ENCODE assay signal across 22 cellular contexts in genomic region chr1:176932114-176933104, GRCh38.
"Had no signal": no experiment of that assay in that cellular context is flagged by ENCODE, and none has a peak within 500 bp of the region (broad histone marks: within the 10 kb centered on the region; RNA-seq: fewer than 3 reads in every experiment).

No MANE protein-coding gene starts in this region.

- H3K4me3 Mint-ChIP-seq: activated CD4-positive, alpha-beta T cell treated with anti-CD3 and anti-CD28 coated beads, Interleukin-2, amount 10 ng/mL, durations not matched to agents 7 days and 5 days; activated CD8-positive, alpha-beta memory T cell treated with anti-CD3 and anti-CD28 coated beads, Interleukin-2, amount 10 ng/mL, durations not matched to agents 7 days and 5 days; activated CD8-positive, alpha-beta T cell treated with anti-CD3 and anti-CD28 coated beads for 36 hours; activated naive CD4-positive, alpha-beta T cell treated with anti-CD3 and anti-CD28 coated beads, Interleukin-2, amount 10 ng/mL, durations not matched to agents 7 days and 5 days; central memory CD8-positive, alpha-beta T cell; effector memory CD8-positive, alpha-beta T cell; memory B cell; natural killer cell treated with Interleukin-12 subunit alpha and Interleukin-12 subunit beta and Interleukin-15 and Interleukin-18, amount 100 ng/mL, for 72 hours; stimulated activated naive CD8-positive, alpha-beta T cell treated with anti-CD3 and anti-CD28 coated beads, Interleukin-15, Interleukin-2, amounts not matched to agents 100 ng/mL and 50 ng/mL, for 24 hours had no signal

- H3K9me3 Mint-ChIP-seq: activated CD4-positive, alpha-beta T cell treated with anti-CD3 and anti-CD28 coated beads, Interleukin-2, amount 10 ng/mL, durations not matched to agents 7 days and 5 days; activated naive CD4-positive, alpha-beta T cell treated with anti-CD3 and anti-CD28 coated beads, Interleukin-2, amount 10 ng/mL, durations not matched to agents 7 days and 5 days; memory B cell had no signal

- DNase-seq: activated CD4-positive, alpha-beta T cell treated with anti-CD3 and anti-CD28 coated beads, Interleukin-2, amount 10 ng/mL, durations not matched to agents 7 days and 5 days; activated CD8-positive, alpha-beta memory T cell treated with anti-CD3 and anti-CD28 coated beads, Interleukin-2, amount 10 ng/mL, durations not matched to agents 7 days and 5 days; activated CD8-positive, alpha-beta T cell treated with anti-CD3 and anti-CD28 coated beads for 36 hours; activated effector memory CD4-positive, alpha-beta T cell treated with anti-CD3 and anti-CD28 coated beads, Interleukin-2, amount 50 U/mL, for 16 hours; activated naive CD4-positive, alpha-beta T cell treated with anti-CD3 and anti-CD28 coated beads, Interleukin-2, amount 10 ng/mL, durations not matched to agents 7 days and 5 days; activated T-cell treated with anti-CD3 and anti-CD28 coated beads for 4 hours; amygdala; brain microvascular endothelial cell; colonic mucosa; dorsolateral prefrontal cortex; effector memory CD8-positive, alpha-beta T cell; gastrocnemius medialis; stimulated activated CD4-positive, alpha-beta T cell treated with anti-CD3 and anti-CD28 coated beads, Interleukin-12 subunit alpha, Interleukin-12 subunit beta, amount 100 ng/mL, for 4 hours had no signal

- H3K27ac Mint-ChIP-seq: activated CD4-positive, alpha-beta T cell treated with anti-CD3 and anti-CD28 coated beads, Interleukin-2, amount 10 ng/mL, durations not matched to agents 7 days and 5 days; activated CD8-positive, alpha-beta memory T cell treated with anti-CD3 and anti-CD28 coated beads, Interleukin-2, amount 10 ng/mL, durations not matched to agents 7 days and 5 days; activated CD8-positive, alpha-beta T cell treated with anti-CD3 and anti-CD28 coated beads for 36 hours; activated naive CD4-positive, alpha-beta T cell treated with anti-CD3 and anti-CD28 coated beads, Interleukin-2, amount 10 ng/mL, durations not matched to agents 7 days and 5 days; effector memory CD8-positive, alpha-beta T cell; memory B cell; natural killer cell treated with Interleukin-12 subunit alpha and Interleukin-12 subunit beta and Interleukin-15 and Interleukin-18, amount 100 ng/mL, for 72 hours; stimulated activated naive CD8-positive, alpha-beta T cell treated with anti-CD3 and anti-CD28 coated beads, Interleukin-15, Interleukin-2, amounts not matched to agents 100 ng/mL and 50 ng/mL, for 24 hours had no signal

- H3K27me3 Mint-ChIP-seq: activated CD4-positive, alpha-beta T cell treated with anti-CD3 and anti-CD28 coated beads, Interleukin-2, amount 10 ng/mL, durations not matched to agents 7 days and 5 days; activated CD8-positive, alpha-beta memory T cell treated with anti-CD3 and anti-CD28 coated beads, Interleukin-2, amount 10 ng/mL, durations not matched to agents 7 days and 5 days; activated CD8-positive, alpha-beta T cell treated with anti-CD3 and anti-CD28 coated beads for 36 hours; activated naive CD4-positive, alpha-beta T cell treated with anti-CD3 and anti-CD28 coated beads, Interleukin-2, amount 10 ng/mL, durations not matched to agents 7 days and 5 days; central memory CD8-positive, alpha-beta T cell; effector memory CD8-positive, alpha-beta T cell; stimulated activated naive CD8-positive, alpha-beta T cell treated with anti-CD3 and anti-CD28 coated beads, Interleukin-15, Interleukin-2, amounts not matched to agents 100 ng/mL and 50 ng/mL, for 24 hours had no signal

- H3K9me3 ChIP-seq: colonic mucosa, esophagus muscularis mucosa, gastrocnemius medialis, prostate gland, tibial nerve, vagina had no signal

- ATAC-seq: activated CD4-positive, CD25-positive, alpha-beta regulatory T cell treated with anti-CD3 and anti-CD28 coated beads, Interleukin-2, amount 50 U/mL, for 24 hours; activated CD8-positive, alpha-beta memory T cell treated with anti-CD3 and anti-CD28 coated beads, Interleukin-2, amount 10 ng/mL, durations not matched to agents 7 days and 5 days; activated CD8-positive, alpha-beta T cell treated with anti-CD3 and anti-CD28 coated beads for 36 hours; effector memory CD8-positive, alpha-beta T cell; gastrocnemius medialis; natural killer cell treated with Interleukin-12 subunit alpha and Interleukin-12 subunit beta and Interleukin-15 and Interleukin-18, amount 100 ng/mL, for 72 hours had no signal

- H3K4me3 ChIP-seq: colonic mucosa, dorsolateral prefrontal cortex, esophagus muscularis mucosa, gastrocnemius medialis, prostate gland, tibial nerve, vagina had no signal

- H3K36me3 Mint-ChIP-seq: activated CD8-positive, alpha-beta memory T cell treated with anti-CD3 and anti-CD28 coated beads, Interleukin-2, amount 10 ng/mL, durations not matched to agents 7 days and 5 days; activated naive CD4-positive, alpha-beta T cell treated with anti-CD3 and anti-CD28 coated beads, Interleukin-2, amount 10 ng/mL, durations not matched to agents 7 days and 5 days; memory B cell; natural killer cell treated with Interleukin-12 subunit alpha and Interleukin-12 subunit beta and Interleukin-15 and Interleukin-18, amount 100 ng/mL, for 72 hours had no signal

- H3K4me1 Mint-ChIP-seq: activated CD4-positive, alpha-beta T cell treated with anti-CD3 and anti-CD28 coated beads, Interleukin-2, amount 10 ng/mL, durations not matched to agents 7 days and 5 days; activated CD8-positive, alpha-beta memory T cell treated with anti-CD3 and anti-CD28 coated beads, Interleukin-2, amount 10 ng/mL, durations not matched to agents 7 days and 5 days; activated naive CD4-positive, alpha-beta T cell treated with anti-CD3 and anti-CD28 coated beads, Interleukin-2, amount 10 ng/mL, durations not matched to agents 7 days and 5 days; central memory CD8-positive, alpha-beta T cell; memory B cell had no signal

- H3K27me3 ChIP-seq: brain microvascular endothelial cell, colonic mucosa, dorsolateral prefrontal cortex, esophagus muscularis mucosa, gastrocnemius medialis, tibial nerve, vagina had no signal

- H3K36me3 ChIP-seq: brain microvascular endothelial cell, colonic mucosa, esophagus muscularis mucosa, gastrocnemius medialis, prostate gland, tibial nerve, vagina had no signal

- H3K4me1 ChIP-seq: colonic mucosa, prostate gland, tibial nerve, vagina had no signal

- H3K27ac ChIP-seq: brain microvascular endothelial cell, colonic mucosa, esophagus muscularis mucosa, gastrocnemius medialis, prostate gland, tibial nerve, vagina had no signal
